Comparison of ENCODE assay signal across 7 cellular contexts in genomic region chr19:14023404-14024235, GRCh38. TPM values are rescaled to one million over a fixed set of nuclear protein-coding genes. Genes with fewer than 3 reads are reported as not detected.
DNase-seq lines count a peak whose midpoint lies in the region; ATAC-seq and TF ChIP-seq lines count a peak whose summit lies in the region.
"Had no signal": no experiment of that assay in that cellular context is flagged by ENCODE, and none has a peak within 500 bp of the region (broad histone marks: within the 10 kb centered on the region; RNA-seq: fewer than 3 reads in every experiment).

No MANE protein-coding gene starts in this region.

- peaks cover 6% of the 10 kb centered on the region for H3K4me1 Mint-ChIP-seq in mesothelial cell of epicardium

- H3K4me3 Mint-ChIP-seq in mesothelial cell of epicardium = no peak overlapping the region

- peak overlapping the region; percentile 47 for H3K27ac Mint-ChIP-seq in mesothelial cell of epicardium

- peak; percentile 17 for TF ChIP-seq CTCF in mesothelial cell of epicardium (IDR thresholded peaks at IDR 0.05; ENCODE audit: unreplicated experiment)

- DNase-seq in A172 (ENCODE audit: low spot score) (peak; percentile 69), HEK293T (ENCODE audit: extremely low spot score) (peak; percentile 62), mesothelial cell of epicardium (ENCODE audit: low spot score in 2 of 2, unreplicated experiment in 2 of 2) (no peak)
- DNase-seq in activated CD4-positive, alpha-beta T cell treated with anti-CD3 and anti-CD28 coated beads, Interleukin-2, amount 50 U/mL, for 48 hours = peak; percentile 42 to 43

- no peaks in the 10 kb centered on the region for H3K9me3 Mint-ChIP-seq in mesothelial cell of epicardium

- no peaks in the 10 kb centered on the region for H3K36me3 Mint-ChIP-seq in mesothelial cell of epicardium

- ATAC-seq in GM18498 (IDR thresholded peaks at IDR 0.05; ENCODE audit: unreplicated experiment) = no peak
- ATAC-seq in HG03565 (IDR thresholded peaks at IDR 0.05; ENCODE audit: unreplicated experiment) = no peak

- CTCF ChIA-PET in HEK293T (lab: Yijun Ruan, JAX) = interaction anchor here (1.4 to 1.9 kb wide), 2 partner anchors 8 to 17 kb away, joined by 5 to 10 read pairs; partner anchors contain the start of gene IL27RA

- peaks cover 4% of the 10 kb centered on the region for H3K27me3 Mint-ChIP-seq in mesothelial cell of epicardium (ENCODE audit: low read depth)

- POLR2A ChIA-PET in HEK293T (lab: Yijun Ruan, JAX) = no interaction called here

TF ChIP-seq in HEK293T, 16 proteins besides CTCF, POLR2A, EP300 and RAD21:
- no peak for TF ChIP-seq CTBP1 (IDR thresholded peaks at IDR 0.05; ENCODE audit: borderline replicate concordance)
- TF ChIP-seq LEF1 (IDR thresholded peaks at IDR 0.05; ENCODE audit: borderline replicate concordance) = no peak
- TF ChIP-seq FOXA1 (IDR thresholded peaks at IDR 0.05) = no peak
- no peak for TF ChIP-seq HDGF (IDR thresholded peaks at IDR 0.05; ENCODE audit: borderline replicate concordance)
- no peak for TF ChIP-seq PKNOX1 (IDR thresholded peaks at IDR 0.05)
- TF ChIP-seq NFRKB (IDR thresholded peaks at IDR 0.05) = no peak
- TF ChIP-seq FOXK2 (IDR thresholded peaks at IDR 0.05) = no peak
- TF ChIP-seq ZNF384 (IDR thresholded peaks at IDR 0.05) = no peak
- TF ChIP-seq SUZ12 (IDR thresholded peaks at IDR 0.05) = no peak
- no peak for TF ChIP-seq ELF4 (IDR thresholded peaks at IDR 0.05)
- no peak for TF ChIP-seq L3MBTL2 (conservative IDR thresholded peaks at IDR 0.05)
- TF ChIP-seq ARNT (IDR thresholded peaks at IDR 0.05) = no peak
- no peak for TF ChIP-seq TARDBP (IDR thresholded peaks at IDR 0.05)
- no peak for TF ChIP-seq FOXM1 (IDR thresholded peaks at IDR 0.05; ENCODE audit: borderline replicate concordance)
- TF ChIP-seq SP1 (IDR thresholded peaks at IDR 0.05) = no peak

RNA-seq across cellular contexts. Expression of gene RLN3, which starts 4.3 kb away (rescaled TPM):
- total RNA-seq in A172 (2014; rRNA removed; shearing (Covaris generic)) = not detected in 2 replicates
- not detected in 3 replicates for total RNA-seq in mesothelial cell of epicardium
- total RNA-seq: pulmonary artery endothelial cell had no signal

RNA-seq across cellular contexts. Expression of gene IL27RA, which starts 7.9 kb away (rescaled TPM):
- total RNA-seq in A172 (2014; rRNA removed; shearing (Covaris generic)) = 11.9 and 14.0 TPM in 2 replicates
- 6.2 to 6.6 TPM (median 6.5 TPM) in 3 replicates for total RNA-seq in mesothelial cell of epicardium

RNA-seq across cellular contexts. Expression of gene RFX1, which starts 17.5 kb away (rescaled TPM):
- 1.7 and 2.2 TPM in 2 replicates for total RNA-seq in A172 (2014; rRNA removed; shearing (Covaris generic))
- 20.6 to 21.6 TPM (median 21.2 TPM) in 3 replicates for total RNA-seq in mesothelial cell of epicardium

RNA-seq across cellular contexts. Expression of gene PALM3, which starts 38.3 kb away (rescaled TPM):
- total RNA-seq in A172 (2014; rRNA removed; shearing (Covaris generic)) = 3.0 and 6.2 TPM in 2 replicates
- 2.0 to 2.4 TPM (median 2.3 TPM) in 3 replicates for total RNA-seq in mesothelial cell of epicardium

RNA-seq across cellular contexts. Expression of gene MISP3, which starts 49.0 kb away (rescaled TPM):
- 0.43 and 2.5 TPM in 2 replicates for total RNA-seq in A172 (2014; rRNA removed; shearing (Covaris generic))
- 0.81 to 1.3 TPM (median 0.98 TPM) in 3 replicates for total RNA-seq in mesothelial cell of epicardium

Comparison
In these comparisons a context has a peak if more than half of its experiments do, and no peak if none do; other contexts are left out.
1. DNase-seq: peak in A172 (single experiment), HEK293T (single experiment) and activated CD4-positive, alpha-beta T cell treated with anti-CD3 and anti-CD28 coated beads, Interleukin-2, amount 50 U/mL, for 48 hours (2 of 2); none in mesothelial cell of epicardium (0 of 2).